1 cellular context compared by ENCODE assay signal in genomic region chr20:5127204-5127858, GRCh38.
TF ChIP-seq lines count a peak whose summit lies in the region.

No MANE protein-coding gene starts in this region.

TF ChIP-seq in HepG2, 621 proteins besides CTCF, POLR2A, EP300 and RAD21 (continued from another document and continues in another):
- TF ChIP-seq FOXP4 (CRISPR knock-in tag; IDR thresholded peaks at IDR 0.05): no peak
- no peak for TF ChIP-seq KLF15 (CRISPR knock-in tag; IDR thresholded peaks at IDR 0.05; ENCODE audit: borderline replicate concordance)
- TF ChIP-seq ZNF850 (CRISPR knock-in tag; conservative IDR thresholded peaks at IDR 0.05): 0 out of 2 replicates have a peak, but pooled peaks have one; percentile 9
- no peak for TF ChIP-seq ZNF142 (CRISPR knock-in tag; IDR thresholded peaks at IDR 0.05)
- no peak for TF ChIP-seq POLR2G (IDR thresholded peaks at IDR 0.05; ENCODE audit: low read depth, low read length)
- TF ChIP-seq KAT2B (IDR thresholded peaks at IDR 0.05; ENCODE audit: borderline replicate concordance, low read depth, low read length): no peak
- TF ChIP-seq MXD1 (CRISPR knock-in tag; IDR thresholded peaks at IDR 0.05): no peak
- peak; percentile 91 for TF ChIP-seq ZFX (CRISPR knock-in tag; IDR thresholded peaks at IDR 0.05; ENCODE audit: low read depth)
- TF ChIP-seq ZNF180 (CRISPR knock-in tag; IDR thresholded peaks at IDR 0.05; ENCODE audit: borderline replicate concordance, low read depth): no peak
- TF ChIP-seq ZNF282 (IDR thresholded peaks at IDR 0.05; ENCODE audit: partially characterized antibody): no peak
- peak; percentile 99 for TF ChIP-seq FLYWCH1 (CRISPR knock-in tag; IDR thresholded peaks at IDR 0.05)
- TF ChIP-seq PLRG1 (conservative IDR thresholded peaks at IDR 0.05): no peak
- TF ChIP-seq MAFK (conservative IDR thresholded peaks at IDR 0.05 in 1 of 2, IDR thresholded peaks at IDR 0.05 in 1 of 2; ENCODE audit: low read length in 2 of 2): no peak
- TF ChIP-seq MAX (IDR thresholded peaks at IDR 0.05): no peak; the same call in 1 of the 2 replicates
- no peak for TF ChIP-seq ZNF75D (CRISPR knock-in tag; IDR thresholded peaks at IDR 0.05; ENCODE audit: borderline replicate concordance)
- TF ChIP-seq RXRA (CRISPR knock-in tag; IDR thresholded peaks at IDR 0.05): no peak; the same call in 1 of the 2 replicates
- no peak for TF ChIP-seq ATF5 (CRISPR knock-in tag; IDR thresholded peaks at IDR 0.05; ENCODE audit: low read depth)
- peak; percentile 88 for TF ChIP-seq REXO4 (CRISPR knock-in tag; IDR thresholded peaks at IDR 0.05; ENCODE audit: borderline replicate concordance)
- no peak for TF ChIP-seq AFF4 (CRISPR knock-in tag; IDR thresholded peaks at IDR 0.05)
- TF ChIP-seq BORCS8-MEF2B (CRISPR knock-in tag; IDR thresholded peaks at IDR 0.05): no peak
- TF ChIP-seq MYC (CRISPR knock-in tag; IDR thresholded peaks at IDR 0.05; ENCODE audit: borderline replicate concordance): no peak; the same call in 1 of the 2 replicates
- no peak for TF ChIP-seq ZKSCAN1 (IDR thresholded peaks at IDR 0.05; ENCODE audit: low read length)
- no peak for TF ChIP-seq ZNF143 (CRISPR knock-in tag; IDR thresholded peaks at IDR 0.05)
- TF ChIP-seq TERF1 (CRISPR knock-in tag; IDR thresholded peaks at IDR 0.05): no peak
- no peak for TF ChIP-seq ZNF652 (CRISPR knock-in tag; IDR thresholded peaks at IDR 0.05; ENCODE audit: borderline replicate concordance, low read depth)
- TF ChIP-seq ZNF609 (CRISPR knock-in tag; IDR thresholded peaks at IDR 0.05; ENCODE audit: borderline replicate concordance): no peak
- TF ChIP-seq BCL6 (CRISPR knock-in tag; IDR thresholded peaks at IDR 0.05): peak; percentile 18; the same call in 1 of the 2 replicates
- TF ChIP-seq ZNF34 (CRISPR knock-in tag; IDR thresholded peaks at IDR 0.05; ENCODE audit: borderline replicate concordance): no peak; the same call in 1 of the 2 replicates
- TF ChIP-seq ZNF772 (CRISPR knock-in tag; IDR thresholded peaks at IDR 0.05): no peak; the same call in 1 of the 2 replicates
- TF ChIP-seq RBFOX2 (IDR thresholded peaks at IDR 0.05; ENCODE audit: low read depth, low read length): peak; percentile 85
- no peak for TF ChIP-seq ZNF3 (CRISPR knock-in tag; IDR thresholded peaks at IDR 0.05)
- no peak for TF ChIP-seq MLX (CRISPR knock-in tag; IDR thresholded peaks at IDR 0.05)
